ENCODE assay signal across 36 cellular contexts in genomic region chr15:89660556-89660955, GRCh38. TPM values are rescaled to one million over a fixed set of nuclear protein-coding genes. Genes with fewer than 3 reads are reported as not detected.
"Had no signal": no experiment of that assay in that cellular context is flagged by ENCODE, and none has a peak within 500 bp of the region (broad histone marks: within the 10 kb centered on the region; RNA-seq: fewer than 3 reads in every experiment).

No MANE protein-coding gene starts in this region.

- H3K9ac ChIP-seq: KMS-11 had no signal

- H3K9me3 Mint-ChIP-seq: activated CD4-positive, alpha-beta memory T cell treated with anti-CD3 and anti-CD28 coated beads, Interleukin-2, amount 10 ng/mL, durations not matched to agents 7 days and 5 days; activated naive CD4-positive, alpha-beta T cell treated with anti-CD3 and anti-CD28 coated beads, Interleukin-2, amount 50 U/mL, for 24 hours; activated naive CD8-positive, alpha-beta T cell treated with anti-CD3 and anti-CD28 coated beads, Interleukin-2, amount 10 ng/mL, durations not matched to agents 7 days and 5 days; activated T-cell treated with anti-CD3 and anti-CD28 coated beads, Interleukin-2, amount 50 U/mL, for 24 hours; activated T-helper 2 cell treated with anti-CD3 and anti-CD28 coated beads, Interferon-gamma antibody, Interleukin-2, Interleukin-4, amounts not matched to agents 10 μg/mL and 5 μg/mL and 100 μg/mL, durations not matched to agents 14 hours and 24 hours and 36 hours had no signal

- H3K27ac Mint-ChIP-seq: activated CD4-positive, alpha-beta memory T cell treated with anti-CD3 and anti-CD28 coated beads, Interleukin-2, amount 10 ng/mL, durations not matched to agents 7 days and 5 days; activated naive CD4-positive, alpha-beta T cell treated with anti-CD3 and anti-CD28 coated beads, Interleukin-2, amount 50 U/mL, for 24 hours; activated naive CD8-positive, alpha-beta T cell treated with anti-CD3 and anti-CD28 coated beads, Interleukin-2, amount 10 ng/mL, durations not matched to agents 7 days and 5 days; activated T-cell treated with anti-CD3 and anti-CD28 coated beads, Interleukin-2, amount 50 U/mL, for 24 hours; activated T-helper 2 cell treated with anti-CD3 and anti-CD28 coated beads, Interferon-gamma antibody, Interleukin-2, Interleukin-4, amounts not matched to agents 10 μg/mL and 5 μg/mL and 100 μg/mL, durations not matched to agents 14 hours and 24 hours and 36 hours had no signal

- H3K4me3 ChIP-seq: ascending aorta, cardiac muscle cell, Peyer's patch, SJCRH30, SK-N-MC had no signal

- DNase-seq: activated CD4-positive, alpha-beta memory T cell treated with anti-CD3 and anti-CD28 coated beads, Interleukin-2, amount 10 ng/mL, durations not matched to agents 7 days and 5 days; activated CD4-positive, alpha-beta T cell treated with anti-CD3 and anti-CD28 coated beads for 1 hour; activated CD4-positive, alpha-beta T cell treated with anti-CD3 and anti-CD28 coated beads for 48 hours; activated CD4-positive, CD25-positive, alpha-beta regulatory T cell; activated CD8-positive, alpha-beta memory T cell treated with anti-CD3 and anti-CD28 coated beads for 24 hours; activated gamma-delta T cell; activated naive CD4-positive, alpha-beta T cell treated with Interleukin-2 at 50 U/mL for 16 hours; activated naive CD8-positive, alpha-beta T cell treated with anti-CD3 and anti-CD28 coated beads, Interleukin-2, amount 10 ng/mL, durations not matched to agents 7 days and 5 days; activated T-cell treated with anti-CD3 and anti-CD28 coated beads, Interleukin-2, amount 50 U/mL, for 24 hours; amygdala; MM.1S; MV-4-11; NCI-H1092; NCI-H1436 treated with DMSO at 0.1 percent for 48 hours; NCI-H1694 treated with DMSO at 0.1 percent for 48 hours; NCI-H2029; NCI-H345; NCI-H526; NCI-H748 treated with DMSO at 0.1 percent for 48 hours; NK-92 treated with Interleukin-12 subunit alpha and Interleukin-12 subunit beta, amount 100 ng/mL, for 24 hours; PC-3; Right ventricle myocardium superior; SJCRH30; T1000; WERI-Rb-1 had no signal

- H3K36me3 Mint-ChIP-seq: activated naive CD8-positive, alpha-beta T cell treated with anti-CD3 and anti-CD28 coated beads, Interleukin-2, amount 10 ng/mL, durations not matched to agents 7 days and 5 days had no signal

- H3K4me2 ChIP-seq: KMS-11 had no signal

- H3K36me3 ChIP-seq: ascending aorta, cardiac muscle cell, Peyer's patch, SJCRH30, WERI-Rb-1 had no signal

- ATAC-seq: PC-3 had no signal

- H3K27me3 ChIP-seq: ascending aorta, cardiac muscle cell, Peyer's patch had no signal

- H3K4me3 Mint-ChIP-seq: activated CD4-positive, alpha-beta memory T cell treated with anti-CD3 and anti-CD28 coated beads, Interleukin-2, amount 10 ng/mL, durations not matched to agents 7 days and 5 days; activated naive CD4-positive, alpha-beta T cell treated with anti-CD3 and anti-CD28 coated beads, Interleukin-2, amount 50 U/mL, for 24 hours; activated naive CD8-positive, alpha-beta T cell treated with anti-CD3 and anti-CD28 coated beads, Interleukin-2, amount 10 ng/mL, durations not matched to agents 7 days and 5 days; activated T-cell treated with anti-CD3 and anti-CD28 coated beads, Interleukin-2, amount 50 U/mL, for 24 hours had no signal

- H3K27ac ChIP-seq: cardiac muscle cell, KMS-11, Peyer's patch, RWPE1, SJCRH30, SK-N-MC, WERI-Rb-1 had no signal

- H3K9me3 ChIP-seq: ascending aorta, Peyer's patch, SJCRH30 had no signal

RNA-seq across cellular contexts. Expression of gene PLIN1, which starts 18.6 kb away (rescaled TPM):
- total RNA-seq: activated T-helper 2 cell treated with anti-CD3 and anti-CD28 coated beads, Interferon-gamma antibody, Interleukin-2, Interleukin-4, amounts not matched to agents 10 μg/mL and 5 μg/mL and 100 μg/mL, durations not matched to agents 14 hours and 24 hours and 36 hours; LHCN-M2; SJCRH30; T-helper 1 cell treated with Interleukin-12 subunit alpha and Interleukin-12 subunit beta and Interleukin-4 antibody, amounts not matched to agents 30 ng/mL and 1 ng/mL, for 36 hours; T-helper 2 cell treated with Interferon-gamma antibody and Interleukin-4, amounts not matched to agents 100 ng/mL and 5 ng/mL, for 36 hours had no signal

RNA-seq across cellular contexts. Expression of gene WDR93, which starts 30.1 kb away (rescaled TPM):
- total RNA-seq: activated CD4-positive, alpha-beta memory T cell treated with anti-CD3 and anti-CD28 coated beads, Interleukin-2, amount 10 ng/mL, durations not matched to agents 7 days and 5 days; activated naive CD8-positive, alpha-beta T cell treated with anti-CD3 and anti-CD28 coated beads, Interleukin-2, amount 10 ng/mL, durations not matched to agents 7 days and 5 days; activated T-helper 2 cell treated with anti-CD3 and anti-CD28 coated beads, Interferon-gamma antibody, Interleukin-2, Interleukin-4, amounts not matched to agents 10 μg/mL and 5 μg/mL and 100 μg/mL, durations not matched to agents 14 hours and 24 hours and 36 hours; ascending aorta; LHCN-M2; SJCRH30; T-helper 1 cell treated with Interleukin-12 subunit alpha and Interleukin-12 subunit beta and Interleukin-4 antibody, amounts not matched to agents 30 ng/mL and 1 ng/mL, for 36 hours; T-helper 2 cell treated with Interferon-gamma antibody and Interleukin-4, amounts not matched to agents 100 ng/mL and 5 ng/mL, for 36 hours had no signal
